In the genomic region with DNA sequence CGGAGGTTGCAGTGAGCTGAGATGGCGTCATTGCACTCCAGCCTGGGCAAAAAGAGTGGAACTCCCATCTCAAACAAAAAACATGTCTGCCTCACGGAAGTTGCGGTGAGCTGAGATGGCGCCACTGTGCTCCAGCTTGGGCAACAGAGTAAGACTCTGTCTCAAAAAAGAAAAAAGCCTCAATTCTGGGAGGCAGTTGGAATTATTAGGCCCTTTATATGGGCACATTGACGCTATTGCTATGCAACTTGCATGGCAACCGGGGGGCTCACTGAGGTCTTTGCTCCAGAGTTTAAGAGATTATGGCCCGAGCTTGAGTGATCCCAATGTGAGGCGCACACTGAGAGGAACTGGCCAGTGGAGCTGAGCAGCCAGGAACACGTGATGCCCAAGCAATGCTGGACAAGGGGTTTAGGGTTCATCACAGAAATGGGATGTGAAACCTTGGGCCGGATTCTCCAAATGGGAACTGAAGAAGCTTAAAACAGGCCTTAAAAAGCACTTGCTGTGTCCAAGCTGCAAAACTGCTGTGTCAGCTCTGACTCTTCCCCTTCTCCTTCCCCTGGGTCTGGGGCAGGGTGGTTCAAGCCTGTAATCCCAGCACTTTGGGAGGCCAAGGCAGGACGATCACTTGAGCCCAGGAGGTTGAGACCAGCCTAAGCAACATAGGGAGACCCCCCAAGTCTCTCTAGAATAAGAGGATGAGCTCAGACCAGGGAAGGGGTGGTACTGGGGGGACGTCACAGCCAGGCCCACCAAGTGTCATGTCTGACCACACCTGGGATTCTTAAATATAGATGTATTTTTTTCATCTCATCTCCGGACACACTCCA, we compare ENCODE assay signal across 1 cellular context.
TF ChIP-seq lines count a peak whose summit lies in the region.

No MANE protein-coding gene starts in this region.

TF ChIP-seq in HepG2, 621 proteins besides CTCF, POLR2A, EP300 and RAD21 (continued from another document and continues in another):
- no peak for TF ChIP-seq FOXP1 (IDR thresholded peaks at IDR 0.05)
- peak; percentile 7; the same call in 1 of the 2 replicates for TF ChIP-seq FOXP1 (CRISPR knock-in tag; IDR thresholded peaks at IDR 0.05)
- TF ChIP-seq ZBTB2 (CRISPR knock-in tag; IDR thresholded peaks at IDR 0.05; ENCODE audit: low read depth), result peak; percentile 50; the same call in 1 of the 2 replicates
- peak; percentile 23; the same call in 1 of the 2 replicates for TF ChIP-seq ELF3 (CRISPR knock-in tag; IDR thresholded peaks at IDR 0.05)
- 0 out of 2 replicates have a peak, but pooled peaks have one; percentile 31 for TF ChIP-seq ZNF572 (CRISPR knock-in tag; IDR thresholded peaks at IDR 0.05)
- no peak for TF ChIP-seq GABPA (IDR thresholded peaks at IDR 0.05; ENCODE audit: low read depth, low read length)
- peak; percentile 21; the same call in 1 of the 2 replicates for TF ChIP-seq GABPA (CRISPR knock-in tag; IDR thresholded peaks at IDR 0.05; ENCODE audit: low read depth)
- TF ChIP-seq ISL2 (CRISPR knock-in tag; IDR thresholded peaks at IDR 0.05), result 0 out of 2 replicates have a peak, but pooled peaks have one; percentile 13
- TF ChIP-seq NAIF1 (CRISPR knock-in tag; IDR thresholded peaks at IDR 0.05; ENCODE audit: borderline replicate concordance), result peak; percentile 66
- TF ChIP-seq, protein P1, sequence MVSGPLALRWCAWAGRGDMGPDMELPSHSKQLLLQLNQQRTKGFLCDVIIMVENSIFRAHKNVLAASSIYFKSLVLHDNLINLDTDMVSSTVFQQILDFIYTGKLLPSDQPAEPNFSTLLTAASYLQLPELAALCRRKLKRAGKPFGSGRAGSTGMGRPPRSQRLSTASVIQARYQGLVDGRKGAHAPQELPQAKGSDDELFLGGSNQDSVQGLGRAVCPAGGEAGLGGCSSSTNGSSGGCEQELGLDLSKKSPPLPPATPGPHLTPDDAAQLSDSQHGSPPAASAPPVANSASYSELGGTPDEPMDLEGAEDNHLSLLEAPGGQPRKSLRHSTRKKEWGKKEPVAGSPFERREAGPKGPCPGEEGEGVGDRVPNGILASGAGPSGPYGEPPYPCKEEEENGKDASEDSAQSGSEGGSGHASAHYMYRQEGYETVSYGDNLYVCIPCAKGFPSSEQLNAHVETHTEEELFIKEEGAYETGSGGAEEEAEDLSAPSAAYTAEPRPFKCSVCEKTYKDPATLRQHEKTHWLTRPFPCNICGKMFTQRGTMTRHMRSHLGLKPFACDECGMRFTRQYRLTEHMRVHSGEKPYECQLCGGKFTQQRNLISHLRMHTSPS (CRISPR knock-in tag; IDR thresholded peaks at IDR 0.05; ENCODE audit: low read depth), result no peak
- TF ChIP-seq MED1 (CRISPR knock-in tag; IDR thresholded peaks at IDR 0.05), result peak; percentile 50; the same call in 1 of the 2 replicates
- peak; percentile 14; the same call in 1 of the 2 replicates for TF ChIP-seq TAF1 (CRISPR knock-in tag; IDR thresholded peaks at IDR 0.05)
- peak; percentile 16; the same call in 1 of the 2 replicates for TF ChIP-seq CEBPG (CRISPR knock-in tag; IDR thresholded peaks at IDR 0.05)
- peak; percentile 73; the same call in 1 of the 2 replicates for TF ChIP-seq NKX3-1 (CRISPR knock-in tag; IDR thresholded peaks at IDR 0.05)
- peak; percentile 46; the same call in 1 of the 2 replicates for TF ChIP-seq HOXA3 (CRISPR knock-in tag; IDR thresholded peaks at IDR 0.05)
- TF ChIP-seq PRDM10 (CRISPR knock-in tag; IDR thresholded peaks at IDR 0.05; ENCODE audit: low read depth), result 0 out of 2 replicates have a peak, but pooled peaks have one; percentile 16
- peak; percentile 80; the same call in 1 of the 2 replicates for TF ChIP-seq NCOA5 (CRISPR knock-in tag; IDR thresholded peaks at IDR 0.05)
- TF ChIP-seq, protein P2, sequence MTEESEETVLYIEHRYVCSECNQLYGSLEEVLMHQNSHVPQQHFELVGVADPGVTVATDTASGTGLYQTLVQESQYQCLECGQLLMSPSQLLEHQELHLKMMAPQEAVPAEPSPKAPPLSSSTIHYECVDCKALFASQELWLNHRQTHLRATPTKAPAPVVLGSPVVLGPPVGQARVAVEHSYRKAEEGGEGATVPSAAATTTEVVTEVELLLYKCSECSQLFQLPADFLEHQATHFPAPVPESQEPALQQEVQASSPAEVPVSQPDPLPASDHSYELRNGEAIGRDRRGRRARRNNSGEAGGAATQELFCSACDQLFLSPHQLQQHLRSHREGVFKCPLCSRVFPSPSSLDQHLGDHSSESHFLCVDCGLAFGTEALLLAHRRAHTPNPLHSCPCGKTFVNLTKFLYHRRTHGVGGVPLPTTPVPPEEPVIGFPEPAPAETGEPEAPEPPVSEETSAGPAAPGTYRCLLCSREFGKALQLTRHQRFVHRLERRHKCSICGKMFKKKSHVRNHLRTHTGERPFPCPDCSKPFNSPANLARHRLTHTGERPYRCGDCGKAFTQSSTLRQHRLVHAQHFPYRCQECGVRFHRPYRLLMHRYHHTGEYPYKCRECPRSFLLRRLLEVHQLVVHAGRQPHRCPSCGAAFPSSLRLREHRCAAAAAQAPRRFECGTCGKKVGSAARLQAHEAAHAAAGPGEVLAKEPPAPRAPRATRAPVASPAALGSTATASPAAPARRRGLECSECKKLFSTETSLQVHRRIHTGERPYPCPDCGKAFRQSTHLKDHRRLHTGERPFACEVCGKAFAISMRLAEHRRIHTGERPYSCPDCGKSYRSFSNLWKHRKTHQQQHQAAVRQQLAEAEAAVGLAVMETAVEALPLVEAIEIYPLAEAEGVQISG (CRISPR knock-in tag; IDR thresholded peaks at IDR 0.05), result peak; percentile 64
- peak; percentile 66; the same call in 1 of the 2 replicates for TF ChIP-seq ZNF567 (CRISPR knock-in tag; IDR thresholded peaks at IDR 0.05; ENCODE audit: borderline replicate concordance)
- no peak for TF ChIP-seq TCF12 (IDR thresholded peaks at IDR 0.05)
- 0 out of 2 replicates have a peak, but pooled peaks have one; percentile 60 for TF ChIP-seq TCF12 (CRISPR knock-in tag; IDR thresholded peaks at IDR 0.05)
- TF ChIP-seq, protein P3, sequence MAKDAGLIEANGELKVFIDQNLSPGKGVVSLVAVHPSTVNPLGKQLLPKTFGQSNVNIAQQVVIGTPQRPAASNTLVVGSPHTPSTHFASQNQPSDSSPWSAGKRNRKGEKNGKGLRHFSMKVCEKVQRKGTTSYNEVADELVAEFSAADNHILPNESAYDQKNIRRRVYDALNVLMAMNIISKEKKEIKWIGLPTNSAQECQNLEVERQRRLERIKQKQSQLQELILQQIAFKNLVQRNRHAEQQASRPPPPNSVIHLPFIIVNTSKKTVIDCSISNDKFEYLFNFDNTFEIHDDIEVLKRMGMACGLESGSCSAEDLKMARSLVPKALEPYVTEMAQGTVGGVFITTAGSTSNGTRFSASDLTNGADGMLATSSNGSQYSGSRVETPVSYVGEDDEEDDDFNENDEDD (CRISPR knock-in tag; IDR thresholded peaks at IDR 0.05; ENCODE audit: borderline replicate concordance), result no peak
- TF ChIP-seq ZHX1 (CRISPR knock-in tag; IDR thresholded peaks at IDR 0.05; ENCODE audit: low read depth), result peak; percentile 54
- peak; percentile 53; the same call in 1 of the 2 replicates for TF ChIP-seq POGK (CRISPR knock-in tag; conservative IDR thresholded peaks at IDR 0.05)
- no peak for TF ChIP-seq ZNF616 (CRISPR knock-in tag; IDR thresholded peaks at IDR 0.05; ENCODE audit: low read depth)
- 0 out of 2 replicates have a peak, but pooled peaks have one; percentile 14 for TF ChIP-seq NR0B2 (CRISPR knock-in tag; IDR thresholded peaks at IDR 0.05)
- 0 out of 2 replicates have a peak, but pooled peaks have one; percentile 32 for TF ChIP-seq NFKB2 (CRISPR knock-in tag; IDR thresholded peaks at IDR 0.05; ENCODE audit: borderline replicate concordance)
- TF ChIP-seq HOXD1 (CRISPR knock-in tag; IDR thresholded peaks at IDR 0.05), result 0 out of 2 replicates have a peak, but pooled peaks have one; percentile 57
- TF ChIP-seq, protein P4, sequence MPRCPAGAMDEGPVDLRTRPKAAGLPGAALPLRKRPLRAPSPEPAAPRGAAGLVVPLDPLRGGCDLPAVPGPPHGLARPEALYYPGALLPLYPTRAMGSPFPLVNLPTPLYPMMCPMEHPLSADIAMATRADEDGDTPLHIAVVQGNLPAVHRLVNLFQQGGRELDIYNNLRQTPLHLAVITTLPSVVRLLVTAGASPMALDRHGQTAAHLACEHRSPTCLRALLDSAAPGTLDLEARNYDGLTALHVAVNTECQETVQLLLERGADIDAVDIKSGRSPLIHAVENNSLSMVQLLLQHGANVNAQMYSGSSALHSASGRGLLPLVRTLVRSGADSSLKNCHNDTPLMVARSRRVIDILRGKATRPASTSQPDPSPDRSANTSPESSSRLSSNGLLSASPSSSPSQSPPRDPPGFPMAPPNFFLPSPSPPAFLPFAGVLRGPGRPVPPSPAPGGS (CRISPR knock-in tag; IDR thresholded peaks at IDR 0.05), result 0 out of 2 replicates have a peak, but pooled peaks have one; percentile 20
- peak; percentile 20; the same call in 1 of the 2 replicates for TF ChIP-seq JDP2 (CRISPR knock-in tag; IDR thresholded peaks at IDR 0.05; ENCODE audit: borderline replicate concordance)
- 0 out of 2 replicates have a peak, but pooled peaks have one; percentile 23 for TF ChIP-seq ZNF788 (CRISPR knock-in tag; IDR thresholded peaks at IDR 0.05; ENCODE audit: borderline replicate concordance)
